In genomic region chr2:3739313-3739712, GRCh38 we compare ENCODE assay signal across 1 cellular context.
TF ChIP-seq lines count a peak whose summit lies in the region.

No MANE protein-coding gene starts in this region.

TF ChIP-seq in GM23338, 12 proteins besides CTCF, POLR2A, EP300 and RAD21 (continued from another document):
- TF ChIP-seq ZNF462 (CRISPR knock-in tag; IDR thresholded peaks at IDR 0.05) (no peak), ETS1 (IDR thresholded peaks at IDR 0.05) (no peak), JUNB (IDR thresholded peaks at IDR 0.05; ENCODE audit: unreplicated experiment) (no peak)
